10 cellular contexts compared by ENCODE assay signal in genomic region chr10:14056545-14057332, GRCh38.
DNase-seq lines count a peak whose midpoint lies in the region; ATAC-seq, FAIRE-seq and TF ChIP-seq lines count a peak whose summit lies in the region.
"Had no signal": no experiment of that assay in that cellular context is flagged by ENCODE, and none has a peak within 500 bp of the region (broad histone marks: within the 10 kb centered on the region; RNA-seq: fewer than 3 reads in every experiment).

No MANE protein-coding gene starts in this region.

- H4K20me1 ChIP-seq in H9 (ENCODE audit: control insufficient read depth, insufficient read depth, insufficient read length) = no peaks in the 10 kb centered on the region

- H3K36me3 ChIP-seq in RWPE2 (ENCODE audit: low read depth) (no peaks in the 10 kb centered on the region), pancreas (no peaks in the 10 kb centered on the region)

- peak overlapping the region; percentile 26 for H2AFZ ChIP-seq in H9 (ENCODE audit: low read length)

- FAIRE-seq in pancreas (lab: Jason Lieb, UNC) = no peak

- TF ChIP-seq CTCF in H9 (conservative IDR thresholded peaks at IDR 0.05) (no peak), RWPE2 (IDR thresholded peaks at IDR 0.05; ENCODE audit: poor library complexity, severe bottlenecking) (no peak), foreskin fibroblast (IDR thresholded peaks at IDR 0.05; ENCODE audit: low read depth, low read length) (no peak), pancreas (IDR thresholded peaks at IDR 0.05) (no peak)

- no peak overlapping the region for H3K18ac ChIP-seq in H9 (ENCODE audit: insufficient read length, low read depth, low read length)

- no peak overlapping the region for H4K91ac ChIP-seq in H9 (ENCODE audit: insufficient read length, low read depth, low read length)

- H3K4me2 ChIP-seq in H9 (ENCODE audit: insufficient read depth, insufficient read length, low read length) = no peak overlapping the region

- H3K9me3 Mint-ChIP-seq in H9 = peaks cover 19 to 23% of the 10 kb centered on the region in 2 experiments
- peaks cover 13% of the 10 kb centered on the region for H3K9me3 Mint-ChIP-seq in activated T-helper 1 cell treated with anti-CD3 and anti-CD28 coated beads, Interleukin-12 subunit alpha, Interleukin-12 subunit beta, Interleukin-2, Interleukin-4 antibody, amounts not matched to agents 30 ng/mL and 10 ng/mL and 1 ng/mL, durations not matched to agents 14 hours and 24 hours and 36 hours

- no peaks in the 10 kb centered on the region for H3K23me2 ChIP-seq in H9 (ENCODE audit: insufficient read length, low read depth, low read length, poor library complexity, severe bottlenecking)

- H2AK5ac ChIP-seq in H9 (ENCODE audit: insufficient read length, low read length) = no peak overlapping the region

- intact Hi-C loops in pancreas (cut with DNase I) = no loop called here
- intact Hi-C loops in activated T-helper 1 cell treated with anti-CD3 and anti-CD28 coated beads, Interleukin-12 subunit alpha, Interleukin-12 subunit beta, Interleukin-2, Interleukin-4 antibody, amounts not matched to agents 30 ng/mL and 10 ng/mL and 1 ng/mL, durations not matched to agents 14 hours and 24 hours and 36 hours (cut with micrococcal nuclease) = no loop called here

- H3K4me1 ChIP-seq in H9 (ENCODE audit: insufficient read depth, low read length) (peaks cover 6% of the 10 kb centered on the region), RWPE2 (ENCODE audit: insufficient read depth, poor library complexity, severe bottlenecking) (no peaks in the 10 kb centered on the region), pancreas (peaks cover 0 to 10% (median 4%) of the 10 kb centered on the region in 3 donors)

- no peak overlapping the region for H3K56ac ChIP-seq in H9 (ENCODE audit: insufficient read length, low read depth, low read length)

- H3K9ac ChIP-seq in H9 (ENCODE audit: extremely low read depth, insufficient read length, low read length) = no peak overlapping the region

- H3K9me3 ChIP-seq in H9 (ENCODE audit: control insufficient read depth, low read depth, low read length) = no peaks in the 10 kb centered on the region
- H3K9me3 ChIP-seq in RWPE2 (ENCODE audit: severe bottlenecking) = no peaks in the 10 kb centered on the region
- H3K9me3 ChIP-seq in pancreas = no peaks in the 10 kb centered on the region

- H2BK12ac ChIP-seq in H9 (ENCODE audit: insufficient read length, low read depth, low read length) = no peak overlapping the region

- H3K27me3 ChIP-seq in H9 (ENCODE audit: insufficient read depth, low read length) = no peaks in the 10 kb centered on the region
- H3K27me3 ChIP-seq in RWPE2 (ENCODE audit: insufficient read depth, poor library complexity, severe bottlenecking) = no peaks in the 10 kb centered on the region
- no peaks in the 10 kb centered on the region for H3K27me3 ChIP-seq in pancreas

- H3K23ac ChIP-seq in H9 (ENCODE audit: insufficient read length, low read depth, low read length) = no peak overlapping the region

- no peaks in the 10 kb centered on the region for H3K79me2 ChIP-seq in H9 (ENCODE audit: insufficient read depth, low read length)

- peaks cover 4 to 12% (median 11%) of the 10 kb centered on the region in 3 experiments for H3K36me3 Mint-ChIP-seq in H9 (ENCODE audit: insufficient read depth in 1 of 3, low read depth in 3 of 3)
- H3K36me3 Mint-ChIP-seq in activated T-helper 1 cell treated with anti-CD3 and anti-CD28 coated beads, Interleukin-12 subunit alpha, Interleukin-12 subunit beta, Interleukin-2, Interleukin-4 antibody, amounts not matched to agents 30 ng/mL and 10 ng/mL and 1 ng/mL, durations not matched to agents 14 hours and 24 hours and 36 hours (ENCODE audit: low read depth) = no peaks in the 10 kb centered on the region

- no peaks in the 10 kb centered on the region; the same call in 1 of the 2 replicates for H3K27me3 Mint-ChIP-seq in H9 (ENCODE audit: low read depth)
- H3K27me3 Mint-ChIP-seq in activated T-helper 1 cell treated with anti-CD3 and anti-CD28 coated beads, Interleukin-12 subunit alpha, Interleukin-12 subunit beta, Interleukin-2, Interleukin-4 antibody, amounts not matched to agents 30 ng/mL and 10 ng/mL and 1 ng/mL, durations not matched to agents 14 hours and 24 hours and 36 hours (ENCODE audit: insufficient read depth) = no peaks in the 10 kb centered on the region

- H3T11ph ChIP-seq in H9 (ENCODE audit: low read length) = no peak overlapping the region

- H3K4me3 ChIP-seq in RWPE2 (ENCODE audit: severe bottlenecking) (no peak overlapping the region), foreskin fibroblast (ENCODE audit: low read depth in 1 of 2, low read length in 2 of 2) (no peak overlapping the region), pancreas (no peak overlapping the region)

- peaks cover 12 to 19% of the 10 kb centered on the region in 2 experiments for H3K4me1 Mint-ChIP-seq in H9
- no peaks in the 10 kb centered on the region for H3K4me1 Mint-ChIP-seq in activated T-helper 1 cell treated with anti-CD3 and anti-CD28 coated beads, Interleukin-12 subunit alpha, Interleukin-12 subunit beta, Interleukin-2, Interleukin-4 antibody, amounts not matched to agents 30 ng/mL and 10 ng/mL and 1 ng/mL, durations not matched to agents 14 hours and 24 hours and 36 hours (ENCODE audit: low read depth)

- no peak overlapping the region for H3K14ac ChIP-seq in H9 (ENCODE audit: insufficient read depth, low read length)

- no peak overlapping the region for H2BK120ac ChIP-seq in H9 (ENCODE audit: low read depth, low read length, poor library complexity, severe bottlenecking)

- ATAC-seq in RWPE2 (ENCODE audit: low read depth) (peak; percentile 84), pancreas (peak in 3 of 4 donors; percentile 51 to 70 (median 52)), GM19467 (IDR thresholded peaks at IDR 0.05; ENCODE audit: unreplicated experiment) (no peak)

- no peak overlapping the region for H4K8ac ChIP-seq in H9 (replicated peaks; ENCODE audit: insufficient read length, low read depth, low read length)

- H2BK20ac ChIP-seq in H9 (ENCODE audit: low read depth, low read length, poor library complexity, severe bottlenecking) = peak overlapping the region; percentile 93

- H3K79me1 ChIP-seq in H9 (ENCODE audit: insufficient read depth, low read depth, low read length, poor library complexity, severe bottlenecking) = no peaks in the 10 kb centered on the region

- no peak overlapping the region for H4K5ac ChIP-seq in H9 (ENCODE audit: insufficient read length, low read depth, low read length)

- DNase-seq in H9 = peak; percentile 43
- no peak for DNase-seq in RWPE2 (ENCODE audit: low spot score)
- peak; percentile 95 to 96 for DNase-seq in foreskin fibroblast
- DNase-seq in pancreas = no peak
- no peak for DNase-seq in NCI-H526 treated with DMSO at 0.1 percent for 48 hours (lab: John Stamatoyannopoulos, UW)
- DNase-seq in activated T-helper 1 cell treated with anti-CD3 and anti-CD28 coated beads, Interleukin-12 subunit alpha, Interleukin-12 subunit beta, Interleukin-2, Interleukin-4 antibody, amounts not matched to agents 30 ng/mL and 10 ng/mL and 1 ng/mL, durations not matched to agents 14 hours and 24 hours and 36 hours (ENCODE audit: low spot score) = no peak
- DNase-seq in NAMALWA (ENCODE audit: low spot score) = no peak
- DNase-seq: activated T-cell treated with anti-CD3 and anti-CD28 coated beads for 4 hours, SW 1271 had no signal

- peak overlapping the region in 2 of 3 experiments; percentile 11 to 43; a peak in 3 of 7 replicates for H3K27ac Mint-ChIP-seq in H9
- H3K27ac Mint-ChIP-seq in activated T-helper 1 cell treated with anti-CD3 and anti-CD28 coated beads, Interleukin-12 subunit alpha, Interleukin-12 subunit beta, Interleukin-2, Interleukin-4 antibody, amounts not matched to agents 30 ng/mL and 10 ng/mL and 1 ng/mL, durations not matched to agents 14 hours and 24 hours and 36 hours = no peak overlapping the region

- no CpG with 5 or more reads among the region's 6 CpGs for WGBS in H9 (ENCODE audit: extremely low coverage, insufficient read length, low lambda C conversion rate)
- 51 to 54% methylated on average over 6 of the region's 6 CpGs for WGBS in pancreas, 2 donors

- no peak overlapping the region for H3K4ac ChIP-seq in H9 (ENCODE audit: low read depth, low read length)

- peak overlapping the region; percentile 46 for H3K27ac ChIP-seq in H9 (ENCODE audit: insufficient read length, low read depth, low read length)
- H3K27ac ChIP-seq in RWPE2 (ENCODE audit: poor library complexity, severe bottlenecking) = peak overlapping the region; percentile 10
- H3K27ac ChIP-seq in pancreas = peak overlapping the region in 2 of 4 donors; percentile 5 to 30

- no peak overlapping the region for H2BK15ac ChIP-seq in H9 (ENCODE audit: low read depth, low read length)

- no peak overlapping the region for H2BK5ac ChIP-seq in H9 (ENCODE audit: insufficient read length, low read length)

- H3K4me3 Mint-ChIP-seq in H9 = no peak overlapping the region
- no peak overlapping the region for H3K4me3 Mint-ChIP-seq in activated T-helper 1 cell treated with anti-CD3 and anti-CD28 coated beads, Interleukin-12 subunit alpha, Interleukin-12 subunit beta, Interleukin-2, Interleukin-4 antibody, amounts not matched to agents 30 ng/mL and 10 ng/mL and 1 ng/mL, durations not matched to agents 14 hours and 24 hours and 36 hours

Comparison
In these comparisons a context has a peak if more than half of its experiments do, and no peak if none do; other contexts are left out.
1. DNase-seq: peak in H9 (single experiment) and foreskin fibroblast (2 of 2); none in RWPE2 (single experiment), pancreas (0 of 6), NCI-H526 treated with DMSO at 0.1 percent for 48 hours (single experiment), activated T-helper 1 cell treated with anti-CD3 and anti-CD28 coated beads, Interleukin-12 subunit alpha, Interleukin-12 subunit beta, Interleukin-2, Interleukin-4 antibody, amounts not matched to agents 30 ng/mL and 10 ng/mL and 1 ng/mL, durations not matched to agents 14 hours and 24 hours and 36 hours (single experiment) and NAMALWA (single experiment).